Comparison of ENCODE assay signal across 8 cellular contexts in genomic region chr3:138594150-138594934, GRCh38. TPM values are rescaled to one million over a fixed set of nuclear protein-coding genes. Genes with fewer than 3 reads are reported as not detected.
DNase-seq lines count a peak whose midpoint lies in the region; ATAC-seq and TF ChIP-seq lines count a peak whose summit lies in the region.

Gene CEP70, minus strand, starts transcription at chr3:138594260. Its CDS starts 21,333 bp downstream, at chr3:138572927.

- peak within 1 kb of the TSS; percentile 90 for H3K4me2 ChIP-seq in SK-N-SH

- WGBS in SK-N-SH (ENCODE audit: low lambda C conversion rate): 1% methylated on average over 35 of the region's 52 CpGs

- peaks cover 41% of the 10 kb centered on the region for H3K4me1 Mint-ChIP-seq in brain

- H3K27me3 ChIP-seq in SK-N-SH (ENCODE audit: insufficient read depth): no peaks in the 10 kb centered on the region
- H3K27me3 ChIP-seq in iPS-20b (ENCODE audit: insufficient read depth, low read length): no peaks in the 10 kb centered on the region

- no peaks in the 10 kb centered on the region for H3F3A ChIP-seq in SK-N-SH (replicated peaks; ENCODE audit: insufficient read depth)

- H3K27ac ChIP-seq in SK-N-SH (ENCODE audit: low read depth in 2 of 2, low read length in 1 of 2): peak within 1 kb of the TSS; percentile 72 to 85
- peak within 1 kb of the TSS; percentile 67 for H3K27ac ChIP-seq in iPS-20b (ENCODE audit: low read length)

- peak within 1 kb of the TSS; percentile 92 to 99 (median 95) for H3K27ac Mint-ChIP-seq in brain

- DNase-seq in SK-N-SH (peak; percentile 95), smooth muscle cell of the brain vasculature (ENCODE audit: low read depth, low spot score) (peak; percentile 90), DMS79 (lab: John Stamatoyannopoulos, UW) (no peak), NCI-H526 (lab: John Stamatoyannopoulos, UW) (no peak)

- peaks cover 0 to 2% (median 0%) of the 10 kb centered on the region in 5 experiments for H3K9me3 Mint-ChIP-seq in brain

- peaks cover 3% of the 10 kb centered on the region for H3K27me3 Mint-ChIP-seq in brain

- H3K4me3 ChIP-seq in SK-N-SH (ENCODE audit: low read depth in 2 of 2, low read length in 1 of 2) (peak within 1 kb of the TSS; percentile 79 to 92), iPS-20b (ENCODE audit: low read length) (peak within 1 kb of the TSS; percentile 91)

- peak; percentile 90 for TF ChIP-seq RAD21 in SK-N-SH (IDR thresholded peaks at IDR 0.05; ENCODE audit: low read length)

- H4K20me1 ChIP-seq in SK-N-SH (ENCODE audit: insufficient read depth): no peaks in the 10 kb centered on the region

- CTCF ChIA-PET in SK-N-SH (lab: Yijun Ruan, JAX): interaction anchor here (0.6 to 7.5 kb wide), 41 partner anchors 9 to 734 kb away, joined by 3 to 272 read pairs (median 4); partner anchors contain the start of genes FAIM and PIK3CB

- H3K9ac ChIP-seq in SK-N-SH (peak within 1 kb of the TSS; percentile 80), iPS-20b (ENCODE audit: low read depth, low read length) (peak within 1 kb of the TSS; percentile 95)

- H3K9me2 ChIP-seq in SK-N-SH: no peaks in the 10 kb centered on the region

- no peaks in the 10 kb centered on the region for H3K79me2 ChIP-seq in SK-N-SH (ENCODE audit: insufficient read depth)

- H3K9me3 ChIP-seq in SK-N-SH (no peaks in the 10 kb centered on the region), iPS-20b (ENCODE audit: insufficient read depth, low read depth, low read length) (no peaks in the 10 kb centered on the region)

- peak within 1 kb of the TSS; percentile 98 for H2AFZ ChIP-seq in SK-N-SH (ENCODE audit: low read depth)

- H3K4me1 ChIP-seq in SK-N-SH (ENCODE audit: control insufficient read depth in 1 of 2, insufficient read depth in 2 of 2, low read depth in 1 of 2, low read length in 1 of 2) (peaks cover 0 to 7% of the 10 kb centered on the region in 2 experiments; a peak in 2 of 4 replicates), iPS-20b (ENCODE audit: insufficient read depth, low read length) (no peaks in the 10 kb centered on the region; the same call in 1 of the 2 replicates)

- POLR2A ChIA-PET in SK-N-SH (lab: Yijun Ruan, JAX): interaction anchor here (0.6 to 2.7 kb wide), 6 partner anchors 15 to 408 kb away, joined by 3 to 15 read pairs (median 4); partner anchors contain the start of genes ARMC8 and FAIM

- peak; percentile 74 for ATAC-seq in GM18508 (IDR thresholded peaks at IDR 0.05; ENCODE audit: insufficient read depth, unreplicated experiment)
- ATAC-seq in HG02973 (IDR thresholded peaks at IDR 0.05; ENCODE audit: unreplicated experiment): peak; percentile 86

- TF ChIP-seq CTCF in SK-N-SH (IDR thresholded peaks at IDR 0.05) (peak; percentile 88), brain (conservative IDR thresholded peaks at IDR 0.05) (peak; percentile 98)

- H3K36me3 ChIP-seq in SK-N-SH (replicated peaks in 1 of 2; ENCODE audit: control insufficient read depth in 1 of 2, insufficient read depth in 2 of 2, low read length in 1 of 2) (peaks cover under 1 to 5% of the 10 kb centered on the region in 2 experiments), iPS-20b (ENCODE audit: insufficient read depth, low read depth, low read length) (peaks cover 11% of the 10 kb centered on the region; the same call in 1 of the 2 replicates)

- H3K4me3 Mint-ChIP-seq in brain: peak within 1 kb of the TSS; percentile 87 to 98 (median 95)

- TF ChIP-seq EP300 in SK-N-SH (IDR thresholded peaks at IDR 0.05; ENCODE audit: borderline replicate concordance in 1 of 2, low read depth in 1 of 2, low read length in 1 of 2): no peak

- peaks cover 10% of the 10 kb centered on the region for H3K36me3 Mint-ChIP-seq in brain

TF ChIP-seq in SK-N-SH, 30 proteins besides CTCF, POLR2A, EP300 and RAD21:
- TF ChIP-seq MXI1 (IDR thresholded peaks at IDR 0.05; ENCODE audit: low read depth, low read length) (peak; percentile 86), IRF3 (IDR thresholded peaks at IDR 0.05; ENCODE audit: low read depth, low read length) (peak; percentile 29; the same call in 1 of the 2 replicates), CHD2 (IDR thresholded peaks at IDR 0.05; ENCODE audit: low read length, partially characterized antibody) (peak; percentile 55), PBX3 (IDR thresholded peaks at IDR 0.05) (peak; percentile 54), NRF1 (IDR thresholded peaks at IDR 0.05; ENCODE audit: low read depth, low read length) (no peak), SMC3 (IDR thresholded peaks at IDR 0.05; ENCODE audit: low read depth, low read length) (peak; percentile 72), RXRA (IDR thresholded peaks at IDR 0.05; ENCODE audit: borderline replicate concordance, low read depth) (peak; percentile 81; the same call in 1 of the 2 replicates), ELF1 (IDR thresholded peaks at IDR 0.05) (0 out of 2 replicates have a peak, but pooled peaks have one; percentile 17), MAX (IDR thresholded peaks at IDR 0.05; ENCODE audit: low read depth) (peak; percentile 89), YY1 (IDR thresholded peaks at IDR 0.05; ENCODE audit: low read depth) (peak; percentile 61; the same call in 1 of the 2 replicates), SIN3A (IDR thresholded peaks at IDR 0.05; ENCODE audit: borderline replicate concordance, low read depth, low read length) (peak; percentile 49; the same call in 1 of the 2 replicates), TAF1 (IDR thresholded peaks at IDR 0.05; ENCODE audit: borderline replicate concordance, low read depth, low read length) (peak; percentile 62; the same call in 1 of the 2 replicates), FOXM1 (IDR thresholded peaks at IDR 0.05; ENCODE audit: low read depth) (no peak), POLR2AphosphoS5 (IDR thresholded peaks at IDR 0.05; ENCODE audit: low read depth, low read length) (peak; percentile 76), RCOR1 (IDR thresholded peaks at IDR 0.05; ENCODE audit: low read length) (no peak; the same call in 1 of the 2 replicates), GABPA (IDR thresholded peaks at IDR 0.05; ENCODE audit: low read depth) (no peak)

RNA-seq across cellular contexts. Expression of gene CEP70, which starts in this region (rescaled TPM):
- polyA plus RNA-seq in SK-N-SH (2012; rRNA removed) (3.7 and 4.0 TPM in 2 replicates), brain (ENCODE audit: insufficient read depth, low read depth, low replicate concordance) (11.1 TPM)
- polyA plus RNA-seq in SK-N-SH (2012; cell fraction: cytosol; rRNA removed): 6.0 and 6.6 TPM in 2 replicates
- polyA plus RNA-seq in SK-N-SH (2012; cell fraction: nucleus; rRNA removed): 2.0 and 4.7 TPM in 2 replicates

Comparison
In these comparisons a context has a peak if more than half of its experiments do, and no peak if none do; other contexts are left out.
1. DNase-seq: peak in SK-N-SH (single experiment) and smooth muscle cell of the brain vasculature (single experiment); none in DMS79 (single experiment) and NCI-H526 (0 of 2).